8 cellular contexts compared by ENCODE assay signal in the genomic region with DNA sequence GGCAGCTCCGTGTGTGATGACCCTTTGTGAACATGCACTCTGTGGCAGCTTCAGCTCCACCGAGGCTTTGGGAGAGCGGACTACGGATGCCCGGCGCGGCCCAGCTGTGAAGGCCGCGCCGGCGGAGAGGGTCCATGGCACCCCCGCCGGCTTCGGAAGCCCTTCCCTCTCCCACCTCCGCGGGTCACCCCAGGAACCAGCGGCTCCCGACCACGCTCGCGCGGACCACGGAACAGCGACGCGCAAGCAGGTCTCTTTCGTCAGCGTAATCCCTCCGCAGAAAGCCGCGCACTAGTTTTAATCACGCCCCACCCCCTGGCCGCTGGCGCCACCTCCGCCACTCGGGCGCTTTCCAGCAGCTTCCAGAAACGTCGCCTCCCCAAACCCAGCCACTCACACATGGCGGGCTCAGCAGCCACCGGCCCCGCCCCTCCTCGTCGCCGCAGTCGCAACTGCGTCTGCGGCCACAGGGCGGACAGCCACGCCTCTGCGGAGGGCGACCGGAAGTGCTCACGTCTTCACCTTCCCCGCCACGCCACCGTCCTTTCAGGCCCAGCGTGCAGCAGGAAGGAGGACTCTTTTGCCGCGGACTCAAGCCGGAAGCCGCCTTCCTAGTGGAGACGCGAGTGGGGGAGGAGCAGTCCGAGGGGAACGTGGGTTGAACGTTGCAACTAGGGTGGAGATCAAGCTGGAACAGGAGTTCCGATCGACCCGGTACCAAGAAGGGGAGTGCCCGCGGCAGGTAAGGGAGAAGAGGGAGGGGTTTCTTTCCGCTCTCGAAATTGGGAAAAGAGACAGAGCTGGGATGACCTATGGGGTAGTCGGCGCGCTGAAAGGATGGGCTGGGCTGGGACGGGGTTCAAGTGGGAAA. TPM values are rescaled to one million over a fixed set of nuclear protein-coding genes. Genes with fewer than 3 reads are reported as not detected.
DNase-seq lines count a peak whose midpoint lies in the region; ATAC-seq, FAIRE-seq and TF ChIP-seq lines count a peak whose summit lies in the region.

A gene (plus strand): TSS at position 606 of the 871 bp plus-strand sequence. CDS start 3,221 bp downstream, outside the sequence.

- peak; percentile 70 for TF ChIP-seq POLR2A in GM10847 (IDR thresholded peaks at IDR 0.05; ENCODE audit: extremely low read depth, insufficient read length)
- peak; percentile 94 to 96 for TF ChIP-seq POLR2A in tibial nerve (IDR thresholded peaks at IDR 0.05)

- H3K36me3 ChIP-seq in pancreas (no peaks in the 10 kb centered on the region), tibial nerve (peaks cover 0 to 4% (median 0%) of the 10 kb centered on the region in 3 donors)

- H3K27me3 ChIP-seq in pancreas (no peaks in the 10 kb centered on the region), tibial nerve (no peaks in the 10 kb centered on the region)

- H3K27ac ChIP-seq in pancreas (peak within 1 kb of the TSS; percentile 98 to 100 (median 100)), tibial nerve (peak within 1 kb of the TSS; percentile 99 to 100 (median 100))

- no peaks in the 10 kb centered on the region for H3K9me3 ChIP-seq in pancreas
- no peaks in the 10 kb centered on the region for H3K9me3 ChIP-seq in tibial nerve

- peak; percentile 78 for FAIRE-seq in pancreas (lab: Jason Lieb, UNC)

- intact Hi-C loops in Right ventricle myocardium superior (cut with DNase I) (loop anchor here (2.0 to 5.0 kb wide), 2 partner anchors 55 to 153 kb away; a partner anchor contains a TSS), pancreas (cut with DNase I) (no loop called here)

- peak; percentile 84 for ATAC-seq in HG02623 (IDR thresholded peaks at IDR 0.05; ENCODE audit: unreplicated experiment)
- ATAC-seq in Right ventricle myocardium superior (ENCODE audit: poor library complexity) = peak; percentile 96
- ATAC-seq in pancreas = peak; percentile 89 to 94 (median 92)

- peak within 1 kb of the TSS; percentile 62 to 67 (median 66) for H3K4me3 ChIP-seq in pancreas
- H3K4me3 ChIP-seq in tibial nerve = peak within 1 kb of the TSS; percentile 82 to 90 (median 84)

- peak; percentile 98 to 100 for TF ChIP-seq EP300 in tibial nerve (IDR thresholded peaks at IDR 0.05)

- 0% methylated on average over 76 to 78 of the region's 78 CpGs for WGBS in pancreas, 2 donors
- 0 to 1% methylated on average over 28 to 52 of the region's 78 CpGs for WGBS in tibial nerve, 2 donors

- DNase-seq in NCI-H1105 (lab: John Stamatoyannopoulos, UW) (peak; percentile 86), SKM-1 treated with dmso at 0.1 percent for 144 hours (lab: John Stamatoyannopoulos, UW; ENCODE audit: unreplicated experiment) (peak; percentile 96), Right ventricle myocardium superior (peak; percentile 99), pancreas (peak; percentile 98 to 99 (median 99)), tibial nerve (ENCODE audit: low spot score in 2 of 2) (peak; percentile 93 to 95)
- peak; percentile 92 for DNase-seq in activated naive CD8-positive, alpha-beta T cell treated with anti-CD3 and anti-CD28 coated beads, Interleukin-2, amount 50 U/mL, for 16 hours (ENCODE audit: low read depth, low spot score)

- TF ChIP-seq CTCF in pancreas (IDR thresholded peaks at IDR 0.05) (peak in 3 of 4 donors; percentile 28 to 50 (median 39)), tibial nerve (IDR thresholded peaks at IDR 0.05) (peak; percentile 7 to 92 (median 25))

- peaks cover 13 to 33% (median 21%) of the 10 kb centered on the region in 3 donors for H3K4me1 ChIP-seq in pancreas
- peaks cover 0 to 50% (median 15%) of the 10 kb centered on the region in 4 donors for H3K4me1 ChIP-seq in tibial nerve

RNA-seq across cellular contexts. Expression of the gene that starts here (rescaled TPM):
- total RNA-seq in Right ventricle myocardium superior (8.8 TPM), pancreas (1 to 10 TPM; 3.5 to 8.7 (median 7.0) TPM), tibial nerve (10 to 100 TPM; 16.5 to 31.6 (median 22.1) TPM)
- 10 to 100 TPM in 1 of 2 donors, 1 to 10 TPM in 1; 7.5 to 13.1 TPM for polyA plus RNA-seq in pancreas

Comparison
In these comparisons a context has a peak if more than half of its experiments do, and no peak if none do; other contexts are left out.
1. Peak in every context shown above with its lines: DNase-seq, ATAC-seq, H3K4me3 ChIP-seq and H3K27ac ChIP-seq.